20 cellular contexts compared by ENCODE assay signal in genomic region chr3:14699643-14700042, GRCh38. TPM values are rescaled to one million over a fixed set of nuclear protein-coding genes. Genes with fewer than 3 reads are reported as not detected.
"Had no signal": no experiment of that assay in that cellular context is flagged by ENCODE, and none has a peak within 500 bp of the region (broad histone marks: within the 10 kb centered on the region; RNA-seq: fewer than 3 reads in every experiment).

No MANE protein-coding gene starts in this region.

- H3K4me1 Mint-ChIP-seq: central memory CD8-positive, alpha-beta T cell; immature natural killer cell had no signal

- H3K9me3 Mint-ChIP-seq: activated naive CD4-positive, alpha-beta T cell treated with anti-CD3 and anti-CD28 coated beads for 36 hours; central memory CD8-positive, alpha-beta T cell; natural killer cell treated with Interleukin-12 subunit alpha and Interleukin-12 subunit beta and Interleukin-15 and Interleukin-18, amount 100 ng/mL, for 72 hours; stimulated activated naive CD8-positive, alpha-beta T cell treated with anti-CD3 and anti-CD28 coated beads, Interleukin-15, Interleukin-2, amounts not matched to agents 100 ng/mL and 50 ng/mL, for 24 hours had no signal

- ATAC-seq: activated T-cell treated with anti-CD3 and anti-CD28 coated beads, Interleukin-2, amount 50 U/mL, for 4 hours; gastroesophageal sphincter; lower lobe of right lung; natural killer cell treated with Interleukin-12 subunit alpha and Interleukin-12 subunit beta and Interleukin-15 and Interleukin-18, amount 100 ng/mL, for 72 hours had no signal

- H3K4me1 ChIP-seq: gastroesophageal sphincter, lower lobe of right lung, transverse colon, uterus had no signal

- H3K9me3 ChIP-seq: gastroesophageal sphincter, lower lobe of right lung, neutrophil, transverse colon, uterus had no signal

- H3K4me3 Mint-ChIP-seq: activated naive CD4-positive, alpha-beta T cell treated with anti-CD3 and anti-CD28 coated beads for 36 hours; activated T-cell treated with anti-CD3 and anti-CD28 coated beads, Interleukin-2, amount 50 U/mL, for 4 hours; central memory CD8-positive, alpha-beta T cell; immature natural killer cell; natural killer cell treated with Interleukin-12 subunit alpha and Interleukin-12 subunit beta and Interleukin-15 and Interleukin-18, amount 100 ng/mL, for 72 hours; stimulated activated naive CD8-positive, alpha-beta T cell treated with anti-CD3 and anti-CD28 coated beads, Interleukin-15, Interleukin-2, amounts not matched to agents 100 ng/mL and 50 ng/mL, for 24 hours had no signal

- H3K27me3 Mint-ChIP-seq: central memory CD8-positive, alpha-beta T cell; stimulated activated naive CD8-positive, alpha-beta T cell treated with anti-CD3 and anti-CD28 coated beads, Interleukin-15, Interleukin-2, amounts not matched to agents 100 ng/mL and 50 ng/mL, for 24 hours had no signal

- H3K36me3 ChIP-seq: brain microvascular endothelial cell, gastroesophageal sphincter, lower lobe of right lung, neutrophil, transverse colon, uterus had no signal

- H3K27ac Mint-ChIP-seq: activated naive CD4-positive, alpha-beta T cell treated with anti-CD3 and anti-CD28 coated beads for 36 hours; immature natural killer cell; natural killer cell treated with Interleukin-12 subunit alpha and Interleukin-12 subunit beta and Interleukin-15 and Interleukin-18, amount 100 ng/mL, for 72 hours; stimulated activated naive CD8-positive, alpha-beta T cell treated with anti-CD3 and anti-CD28 coated beads, Interleukin-15, Interleukin-2, amounts not matched to agents 100 ng/mL and 50 ng/mL, for 24 hours had no signal

- H3K36me3 Mint-ChIP-seq: natural killer cell treated with Interleukin-12 subunit alpha and Interleukin-12 subunit beta and Interleukin-15 and Interleukin-18, amount 100 ng/mL, for 72 hours had no signal

- H3K27ac ChIP-seq: brain microvascular endothelial cell, coronary artery, gastroesophageal sphincter, lower lobe of right lung, neutrophil, skin epidermis, transverse colon, uterus had no signal

- H3K27me3 ChIP-seq: brain microvascular endothelial cell, gastroesophageal sphincter, neutrophil, transverse colon, uterus had no signal

- DNase-seq: activated CD4-positive, alpha-beta T cell treated with anti-CD3 and anti-CD28 coated beads, Interleukin-2, amount 50 U/mL, for 1 hour; activated CD8-positive, alpha-beta memory T cell treated with anti-CD3 and anti-CD28 coated beads, Interleukin-2, amount 50 U/mL, for 4 hours; activated naive CD4-positive, alpha-beta T cell treated with anti-CD3 and anti-CD28 coated beads for 36 hours; activated T-cell treated with anti-CD3 and anti-CD28 coated beads, Interleukin-2, amount 50 U/mL, for 4 hours; anterior cingulate cortex; brain microvascular endothelial cell; immature natural killer cell; lower lobe of right lung; posterior cingulate gyrus; T-helper 1 cell; T-helper 9 cell; transverse colon; uterus had no signal

- H3K4me3 ChIP-seq: coronary artery, gastroesophageal sphincter, lower lobe of right lung, skin epidermis, transverse colon, uterus had no signal

RNA-seq across cellular contexts. Expression of gene C3orf20, which starts 24.7 kb away (rescaled TPM):
- total RNA-seq: lower lobe of right lung, transverse colon had no signal
